In genomic region chr9:27394826-27395201, GRCh38 we compare ENCODE assay signal across 18 cellular contexts.
"Had no signal": no experiment of that assay in that cellular context is flagged by ENCODE, and none has a peak within 500 bp of the region (broad histone marks: within the 10 kb centered on the region; RNA-seq: fewer than 3 reads in every experiment).

No MANE protein-coding gene starts in this region.

- H3K27me3 Mint-ChIP-seq: stimulated activated naive CD8-positive, alpha-beta T cell treated with anti-CD3 and anti-CD28 coated beads, Interleukin-15, amount 100 ng/mL, for 72 hours had no signal

- H3K27me3 ChIP-seq: body of pancreas, heart right ventricle, sigmoid colon had no signal

- H3K4me1 ChIP-seq: psoas muscle had no signal

- H3K4me3 ChIP-seq: body of pancreas, heart right ventricle, lower lobe of right lung, psoas muscle, sigmoid colon, thoracic aorta had no signal

- H3K9me3 Mint-ChIP-seq: activated naive CD4-positive, alpha-beta T cell treated with anti-CD3 and anti-CD28 coated beads, Interleukin-2, amount 50 U/mL, for 72 hours; naive thymus-derived CD4-positive, alpha-beta T cell; stimulated activated naive CD8-positive, alpha-beta T cell treated with anti-CD3 and anti-CD28 coated beads, Interleukin-15, amount 100 ng/mL, for 72 hours had no signal

- FAIRE-seq: TTC549, urothelium cell line had no signal

- H3K9me3 ChIP-seq: body of pancreas, heart right ventricle, lower lobe of right lung, psoas muscle, sigmoid colon, thoracic aorta had no signal

- H3K4me1 Mint-ChIP-seq: naive thymus-derived CD4-positive, alpha-beta T cell; stimulated activated naive CD8-positive, alpha-beta T cell treated with anti-CD3 and anti-CD28 coated beads, Interleukin-15, amount 100 ng/mL, for 72 hours had no signal

- DNase-seq: activated CD4-positive, alpha-beta T cell treated with anti-CD3 and anti-CD28 coated beads, Interleukin-2, amount 50 U/mL, for 4 hours; activated effector memory CD4-positive, alpha-beta T cell treated with Interleukin-2 at 50 U/mL for 16 hours; activated T-cell treated with anti-CD3 and anti-CD28 coated beads, Interleukin-2, amount 50 U/mL, for 1 hour; amniotic stem cell; body of pancreas; lower lobe of right lung; naive thymus-derived CD4-positive, alpha-beta T cell; occipital lobe; psoas muscle; sigmoid colon; stimulated activated CD4-positive, alpha-beta T cell treated with anti-CD3 and anti-CD28 coated beads, Interleukin-4, amount 100 ng/mL, for 1 hour; stimulated activated naive CD8-positive, alpha-beta T cell treated with anti-CD3 and anti-CD28 coated beads, Interleukin-15, amount 100 ng/mL, for 72 hours; T-helper 17 cell had no signal

- H3K4me3 Mint-ChIP-seq: naive thymus-derived CD4-positive, alpha-beta T cell; stimulated activated naive CD8-positive, alpha-beta T cell treated with anti-CD3 and anti-CD28 coated beads, Interleukin-15, amount 100 ng/mL, for 72 hours; T-helper 17 cell had no signal

- H3K27ac Mint-ChIP-seq: activated naive CD4-positive, alpha-beta T cell treated with anti-CD3 and anti-CD28 coated beads, Interleukin-2, amount 50 U/mL, for 72 hours; naive thymus-derived CD4-positive, alpha-beta T cell; stimulated activated naive CD8-positive, alpha-beta T cell treated with anti-CD3 and anti-CD28 coated beads, Interleukin-15, amount 100 ng/mL, for 72 hours; T-helper 17 cell had no signal

- H3K36me3 ChIP-seq: heart right ventricle, lower lobe of right lung, sigmoid colon, thoracic aorta had no signal

- H3K36me3 Mint-ChIP-seq: activated naive CD4-positive, alpha-beta T cell treated with anti-CD3 and anti-CD28 coated beads, Interleukin-2, amount 50 U/mL, for 72 hours had no signal

- H3K27ac ChIP-seq: lower lobe of right lung, psoas muscle had no signal
